9 cellular contexts compared by ENCODE assay signal in the genomic region with DNA sequence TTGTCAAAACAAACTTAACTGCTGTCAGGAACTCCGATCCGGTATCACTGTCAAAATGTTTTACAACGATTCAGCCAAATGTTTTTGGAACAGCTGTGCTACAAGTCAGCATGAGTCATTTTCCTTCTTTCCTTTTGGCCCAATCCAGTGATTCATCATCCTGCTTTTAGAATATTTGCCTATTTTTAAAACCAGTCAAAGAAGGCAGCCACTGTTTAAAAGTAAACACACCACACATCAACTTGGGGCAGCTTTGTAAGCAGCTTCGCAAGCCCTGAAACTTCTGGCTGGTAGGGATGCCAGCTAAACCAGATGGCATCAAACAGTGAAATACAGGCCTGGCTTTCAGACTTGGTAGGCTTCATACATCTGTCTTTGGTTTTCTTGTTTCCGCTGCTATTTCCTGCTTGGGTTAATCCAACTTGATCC. TPM values are rescaled to one million over a fixed set of nuclear protein-coding genes. Genes with fewer than 3 reads are reported as not detected.
A peak's percentile ranks its signal among the peaks of the same experiment; 100 is the strongest.
DNase-seq lines count a peak whose midpoint lies in the region; ATAC-seq and TF ChIP-seq lines count a peak whose summit lies in the region.
"Had no signal": no experiment of that assay in that cellular context is flagged by ENCODE, and none has a peak within 500 bp of the region (broad histone marks: within the 10 kb centered on the region; RNA-seq: fewer than 3 reads in every experiment).

No MANE protein-coding gene starts in this region.

- peaks cover 54% of the 10 kb centered on the region for H3K4me1 ChIP-seq in adipocyte (ENCODE audit: control insufficient read depth, insufficient read depth, low read length)
- peaks cover 0 to 12% (median 5%) of the 10 kb centered on the region in 4 donors for H3K4me1 ChIP-seq in transverse colon

- H3K27ac Mint-ChIP-seq in activated CD8-positive, alpha-beta T cell treated with anti-CD3 and anti-CD28 coated beads, Interleukin-2, amount 10 ng/mL, durations not matched to agents 7 days and 5 days, result peak overlapping the region; percentile 65
- H3K27ac Mint-ChIP-seq in activated CD8-positive, alpha-beta T cell treated with anti-CD3 and anti-CD28 coated beads for 36 hours, result no peak overlapping the region

- H3K4me3 Mint-ChIP-seq in activated CD8-positive, alpha-beta T cell treated with anti-CD3 and anti-CD28 coated beads, Interleukin-2, amount 10 ng/mL, durations not matched to agents 7 days and 5 days, result no peak overlapping the region
- no peak overlapping the region for H3K4me3 Mint-ChIP-seq in activated CD8-positive, alpha-beta T cell treated with anti-CD3 and anti-CD28 coated beads for 36 hours

- H3K36me3 Mint-ChIP-seq in activated CD8-positive, alpha-beta T cell treated with anti-CD3 and anti-CD28 coated beads, Interleukin-2, amount 10 ng/mL, durations not matched to agents 7 days and 5 days (ENCODE audit: low read depth), result no peaks in the 10 kb centered on the region
- H3K36me3 Mint-ChIP-seq in activated CD8-positive, alpha-beta T cell treated with anti-CD3 and anti-CD28 coated beads for 36 hours (ENCODE audit: low read depth), result no peaks in the 10 kb centered on the region

- no peak for TF ChIP-seq POLR2A in transverse colon (IDR thresholded peaks at IDR 0.05)

- H3K36me3 ChIP-seq in adipocyte (ENCODE audit: control insufficient read depth, insufficient read depth, low read length, severe bottlenecking) (no peaks in the 10 kb centered on the region), transverse colon (no peaks in the 10 kb centered on the region)

- peak overlapping the region; percentile 45 to 68 (median 56) for H3K27ac ChIP-seq in transverse colon

- peaks cover 3% of the 10 kb centered on the region for H3K27me3 Mint-ChIP-seq in activated CD8-positive, alpha-beta T cell treated with anti-CD3 and anti-CD28 coated beads, Interleukin-2, amount 10 ng/mL, durations not matched to agents 7 days and 5 days (ENCODE audit: low read depth)
- no peaks in the 10 kb centered on the region for H3K27me3 Mint-ChIP-seq in activated CD8-positive, alpha-beta T cell treated with anti-CD3 and anti-CD28 coated beads for 36 hours

- in situ Hi-C loops in transverse colon (cut with MboI; ENCODE audit: low pct_ligation_motif_present in 1 of 4, low pct_unique_long_range_greater_than_20kb in 1 of 4, low sequenced_read_pairs in 3 of 4), result no loop called here

- DNase-seq in activated CD8-positive, alpha-beta T cell treated with anti-CD3 and anti-CD28 coated beads, Interleukin-2, amount 10 ng/mL, durations not matched to agents 7 days and 5 days, result no peak
- no peak for DNase-seq in activated CD8-positive, alpha-beta T cell treated with anti-CD3 and anti-CD28 coated beads for 36 hours
- peak; percentile 91 for DNase-seq in adipocyte (ENCODE audit: low read depth)
- DNase-seq in inferior parietal cortex (ENCODE audit: extremely low spot score), result peak; percentile 51
- DNase-seq in transverse colon, result no peak
- DNase-seq in NCI-H146 treated with DMSO at 0.1 percent for 48 hours (lab: John Stamatoyannopoulos, UW; ENCODE audit: unreplicated experiment), result no peak
- no peak for DNase-seq in DMS79 treated with DMSO at 0.1 percent for 48 hours (lab: John Stamatoyannopoulos, UW)
- DNase-seq: NCI-H2029 treated with DMSO at 0.1 percent for 48 hours had no signal

- peaks cover 24% of the 10 kb centered on the region for H3K4me1 Mint-ChIP-seq in activated CD8-positive, alpha-beta T cell treated with anti-CD3 and anti-CD28 coated beads, Interleukin-2, amount 10 ng/mL, durations not matched to agents 7 days and 5 days (ENCODE audit: low read depth)
- H3K4me1 Mint-ChIP-seq in activated CD8-positive, alpha-beta T cell treated with anti-CD3 and anti-CD28 coated beads for 36 hours (ENCODE audit: low read depth), result peaks cover 11% of the 10 kb centered on the region

- H3K9me3 Mint-ChIP-seq in activated CD8-positive, alpha-beta T cell treated with anti-CD3 and anti-CD28 coated beads, Interleukin-2, amount 10 ng/mL, durations not matched to agents 7 days and 5 days (ENCODE audit: insufficient read depth), result no peaks in the 10 kb centered on the region
- H3K9me3 Mint-ChIP-seq in activated CD8-positive, alpha-beta T cell treated with anti-CD3 and anti-CD28 coated beads for 36 hours, result no peaks in the 10 kb centered on the region

- intact Hi-C loops in activated CD8-positive, alpha-beta T cell treated with anti-CD3 and anti-CD28 coated beads for 36 hours (cut with micrococcal nuclease), result no loop called here
- intact Hi-C loops in transverse colon (cut with DNase I; ENCODE audit: low total_unique reads), result no loop called here

- TF ChIP-seq CTCF in activated CD8-positive, alpha-beta T cell treated with anti-CD3 and anti-CD28 coated beads for 36 hours (IDR thresholded peaks at IDR 0.05), result no peak
- TF ChIP-seq CTCF in transverse colon (IDR thresholded peaks at IDR 0.05), result no peak

- no peak for TF ChIP-seq EP300 in transverse colon (IDR thresholded peaks at IDR 0.05; ENCODE audit: low read depth)

- ATAC-seq in activated CD8-positive, alpha-beta T cell treated with anti-CD3 and anti-CD28 coated beads, Interleukin-2, amount 10 ng/mL, durations not matched to agents 7 days and 5 days, result peak; percentile 35
- no peak for ATAC-seq in activated CD8-positive, alpha-beta T cell treated with anti-CD3 and anti-CD28 coated beads for 36 hours
- ATAC-seq in GM18861 (IDR thresholded peaks at IDR 0.05; ENCODE audit: unreplicated experiment), result no peak

- POLR2A ChIA-PET in activated CD8-positive, alpha-beta T cell treated with anti-CD3 and anti-CD28 coated beads, Interleukin-2, amount 10 ng/mL, durations not matched to agents 7 days and 5 days (lab: Charles Lee), result interaction anchor here (0.8 kb wide), 1 partner anchor 71 kb away, joined by 3 read pairs; no protein-coding TSS in a partner anchor
- POLR2A ChIA-PET in activated CD8-positive, alpha-beta T cell treated with anti-CD3 and anti-CD28 coated beads for 36 hours (lab: Charles Lee), result interaction anchor here (1.1 kb wide), 1 partner anchor 225 kb away, joined by 3 read pairs; no protein-coding TSS in a partner anchor

- H3K4me3 ChIP-seq in adipocyte (ENCODE audit: low read length), result peak overlapping the region; percentile 64
- no peak overlapping the region for H3K4me3 ChIP-seq in transverse colon

- WGBS in transverse colon (ENCODE audit: low coverage in 1 of 2), 2 donors, result 56 to 67% methylated on average over 4 to 5 of the region's 5 CpGs

- CTCF ChIA-PET in activated CD8-positive, alpha-beta T cell treated with anti-CD3 and anti-CD28 coated beads, Interleukin-2, amount 10 ng/mL, durations not matched to agents 7 days and 5 days (lab: Charles Lee), result interaction anchor here (0.7 to 1.5 kb wide), 3 partner anchors 52 to 154 kb away, joined by 3 to 4 read pairs (median 3); no protein-coding TSS in a partner anchor
- CTCF ChIA-PET in activated CD8-positive, alpha-beta T cell treated with anti-CD3 and anti-CD28 coated beads for 36 hours (lab: Charles Lee), result interaction anchor here (1.2 kb wide), 1 partner anchor 19 kb away, joined by 4 read pairs; no protein-coding TSS in a partner anchor

- H3K9ac ChIP-seq in adipocyte (ENCODE audit: low read length), result peak overlapping the region; percentile 7

- H3K27me3 ChIP-seq in adipocyte (replicated peaks; ENCODE audit: control insufficient read depth, insufficient read depth, low read length) (no peaks in the 10 kb centered on the region), transverse colon (no peaks in the 10 kb centered on the region)

- H3K9me3 ChIP-seq in adipocyte (ENCODE audit: control insufficient read depth, low read length) (no peaks in the 10 kb centered on the region), transverse colon (no peaks in the 10 kb centered on the region)

RNA-seq across cellular contexts. Expression of a gene that starts 14.9 kb away (rescaled TPM):
- 1 to 10 TPM; 3.4 to 4.4 TPM for total RNA-seq in activated CD8-positive, alpha-beta T cell treated with anti-CD3 and anti-CD28 coated beads, Interleukin-2, amount 10 ng/mL, durations not matched to agents 7 days and 5 days
- 1 to 10 TPM; 3.2 to 4.7 TPM for total RNA-seq in activated CD8-positive, alpha-beta T cell treated with anti-CD3 and anti-CD28 coated beads for 36 hours
- total RNA-seq in transverse colon, result 1 to 10 TPM in 3 of 4 donors, not detected in 1; 4.0 to 9.8 (median 9.3) TPM

Comparison
In these comparisons a context has a peak if more than half of its experiments do, and no peak if none do; other contexts are left out.
1. DNase-seq: peak in adipocyte (single experiment) and inferior parietal cortex (single experiment); none in activated CD8-positive, alpha-beta T cell treated with anti-CD3 and anti-CD28 coated beads, Interleukin-2, amount 10 ng/mL, durations not matched to agents 7 days and 5 days (single experiment), activated CD8-positive, alpha-beta T cell treated with anti-CD3 and anti-CD28 coated beads for 36 hours (single experiment), transverse colon (single experiment), NCI-H146 treated with DMSO at 0.1 percent for 48 hours (single experiment) and DMS79 treated with DMSO at 0.1 percent for 48 hours (single experiment).